In genomic region chr4:128837679-128838078, GRCh38 we compare ENCODE assay signal across 20 cellular contexts. TPM values are rescaled to one million over a fixed set of nuclear protein-coding genes. Genes with fewer than 3 reads are reported as not detected.
A peak's percentile ranks its signal among the peaks of the same experiment; 100 is the strongest.
DNase-seq lines count a peak whose midpoint lies in the region; ATAC-seq, FAIRE-seq and TF ChIP-seq lines count a peak whose summit lies in the region.
"Had no signal": no experiment of that assay in that cellular context is flagged by ENCODE, and none has a peak within 500 bp of the region (broad histone marks: within the 10 kb centered on the region; RNA-seq: fewer than 3 reads in every experiment).

No MANE protein-coding gene starts in this region.

- intact Hi-C loops in HepG2 (cut with micrococcal nuclease; ENCODE audit: unreplicated experiment), result loop anchor here (1.0 kb wide), 1 partner anchor 25 kb away; no protein-coding TSS in a partner anchor
- intact Hi-C loops in right lobe of liver (cut with DNase I), result no loop called here

- H3K4me3 ChIP-seq in HepG2 (replicated peaks in 1 of 3; ENCODE audit: insufficient read depth in 1 of 3, low read depth in 2 of 3, low read length in 3 of 3), result no peak overlapping the region
- H3K4me3 ChIP-seq in right lobe of liver, result no peak overlapping the region
- H3K4me3 ChIP-seq in endodermal cell (ENCODE audit: low read length), result no peak overlapping the region
- H3K4me3 ChIP-seq: gastrocnemius medialis, skin epidermis, thoracic aorta had no signal

- TF ChIP-seq RAD21 in HepG2 (CRISPR knock-in tag; IDR thresholded peaks at IDR 0.05), result no peak

- DNase-seq in HepG2 (ENCODE audit: low spot score) (no peak), right lobe of liver (no peak), endodermal cell (peak; percentile 20), NOMO-1 treated with dmso at 0.1 percent for 144 hours (lab: John Stamatoyannopoulos, UW; ENCODE audit: unreplicated experiment) (no peak)
- DNase-seq: AML-193; gastrocnemius medialis; left ventricle myocardium superior; NCI-H1694; NCI-H446; stimulated activated CD4-positive, alpha-beta T cell treated with anti-CD3 and anti-CD28 coated beads, Interleukin-4, amount 100 ng/mL, for 4 hours; T-helper 1 cell had no signal

- no TSS peak for BruUV-seq in HepG2 (replicated peaks; lab: Mats Ljungman, UMichigan)

- H3K27me3 Mint-ChIP-seq in endodermal cell (ENCODE audit: insufficient read depth), result no peaks in the 10 kb centered on the region
- H3K27me3 Mint-ChIP-seq: dendritic cell treated with granulocyte-macrophage colony-stimulating factor and Interleukin-4, amounts not matched to agents 40 ng/mL and 50 ng/mL, for 4 days had no signal

- FAIRE-seq in HepG2 (lab: Jason Lieb, UNC), result no peak

- H3K27ac ChIP-seq in HepG2 (ENCODE audit: extremely low read length, insufficient read depth, low read length) (peak overlapping the region; percentile 52), right lobe of liver (no peak overlapping the region), endodermal cell (ENCODE audit: low read depth, low read length) (no peak overlapping the region)
- H3K27ac ChIP-seq: epithelial cell of prostate, parathyroid adenoma had no signal

- H3K4me1 ChIP-seq in HepG2 (ENCODE audit: insufficient read depth, low read length) (peaks cover 29% of the 10 kb centered on the region), right lobe of liver (peaks cover 0 to 13% (median 5%) of the 10 kb centered on the region in 4 donors), endodermal cell (ENCODE audit: control insufficient read depth, insufficient read depth, low read length) (peaks cover 32% of the 10 kb centered on the region)

- H2AFZ ChIP-seq in HepG2 (ENCODE audit: low read length), result no peak overlapping the region
- H2AFZ ChIP-seq: parathyroid adenoma had no signal

- H3K4me1 Mint-ChIP-seq in endodermal cell, result peaks cover 54% of the 10 kb centered on the region

- H3K4me2 ChIP-seq in HepG2 (ENCODE audit: low read depth, low read length), result 0 out of 2 replicates have a peak overlapping the region, but pooled peaks have one; percentile 4

- H3K9me3 Mint-ChIP-seq in endodermal cell, result no peaks in the 10 kb centered on the region
- H3K9me3 Mint-ChIP-seq: dendritic cell treated with granulocyte-macrophage colony-stimulating factor and Interleukin-4, amounts not matched to agents 40 ng/mL and 50 ng/mL, for 4 days had no signal

- H3K27ac Mint-ChIP-seq in endodermal cell, result peak overlapping the region; percentile 23
- H3K27ac Mint-ChIP-seq: dendritic cell treated with granulocyte-macrophage colony-stimulating factor and Interleukin-4, amounts not matched to agents 40 ng/mL and 50 ng/mL, for 4 days had no signal

- peaks cover 22% of the 10 kb centered on the region; the same call in 1 of the 2 replicates for H4K20me1 ChIP-seq in HepG2 (ENCODE audit: insufficient read depth, low read length)

- no peaks in the 10 kb centered on the region for H3K27me3 ChIP-seq in HepG2 (ENCODE audit: control insufficient read depth in 1 of 2, insufficient read depth in 2 of 2, low read length in 2 of 2)
- H3K27me3 ChIP-seq in right lobe of liver, result no peaks in the 10 kb centered on the region
- no peaks in the 10 kb centered on the region for H3K27me3 ChIP-seq in endodermal cell (ENCODE audit: control insufficient read depth, insufficient read depth, low read length, poor library complexity, severe bottlenecking)
- H3K27me3 ChIP-seq: gastrocnemius medialis had no signal

- H3K79me2 ChIP-seq in HepG2 (ENCODE audit: insufficient read depth, low read length), result peaks cover 85% of the 10 kb centered on the region

- no peak for TF ChIP-seq EP300 in HepG2 (IDR thresholded peaks at IDR 0.05; ENCODE audit: low read depth in 2 of 2, low read length in 2 of 2)
- TF ChIP-seq EP300 in HepG2 (CRISPR knock-in tag; IDR thresholded peaks at IDR 0.05; ENCODE audit: borderline replicate concordance), result no peak

- ATAC-seq in HepG2 (no peak), right lobe of liver (no peak), HG02798 (IDR thresholded peaks at IDR 0.05; ENCODE audit: poor library complexity, unreplicated experiment) (peak; percentile 60), GM19023 (IDR thresholded peaks at IDR 0.05; ENCODE audit: unreplicated experiment) (no peak), HG02840 (IDR thresholded peaks at IDR 0.05; ENCODE audit: low FRiP score, unreplicated experiment) (no peak)
- ATAC-seq: gastrocnemius medialis, HCT116, left ventricle myocardium superior had no signal

- peaks cover 38% of the 10 kb centered on the region for H3K36me3 Mint-ChIP-seq in endodermal cell (ENCODE audit: low read depth)

- CTCF ChIA-PET in HepG2 (lab: Yijun Ruan, JAX; ENCODE audit: low intra/inter-chr PET ratio, low total read pairs), result no interaction called here

- TF ChIP-seq POLR2A in HepG2 (IDR thresholded peaks at IDR 0.05; ENCODE audit: insufficient read depth in 1 of 2, low read depth in 2 of 2, low read length in 2 of 2) (no peak), right lobe of liver (IDR thresholded peaks at IDR 0.05) (no peak)

- POLR2A ChIA-PET in HepG2 (lab: Yijun Ruan, JAX), result interaction anchor here (1.8 kb wide), 1 partner anchor 25 kb away, joined by 10 read pairs; no protein-coding TSS in a partner anchor

- in situ Hi-C loops in HepG2 (cut with HindIII; ENCODE audit: extremely low pct_ligation_motif_present, low pct_unique_long_range_greater_than_20kb), result no loop called here

- peaks cover 12 to 18% of the 10 kb centered on the region in 2 experiments; a peak in 4 of 5 replicates for H3K36me3 ChIP-seq in HepG2 (replicated peaks in 1 of 2; ENCODE audit: control insufficient read depth in 1 of 2, insufficient read depth in 2 of 2, low read length in 2 of 2)
- H3K36me3 ChIP-seq in right lobe of liver, result peaks cover 0 to 10% (median 2%) of the 10 kb centered on the region in 4 donors
- H3K36me3 ChIP-seq in endodermal cell (ENCODE audit: control insufficient read depth, insufficient read depth, low read length), result peaks cover 81% of the 10 kb centered on the region
- H3K36me3 ChIP-seq: gastrocnemius medialis had no signal

- TF ChIP-seq CTCF in HepG2 (CRISPR knock-in tag; IDR thresholded peaks at IDR 0.05), result no peak
- TF ChIP-seq CTCF in right lobe of liver (IDR thresholded peaks at IDR 0.05), result no peak
- TF ChIP-seq CTCF in endodermal cell (conservative IDR thresholded peaks at IDR 0.05), result no peak

- no peaks in the 10 kb centered on the region for H3K9me3 ChIP-seq in HepG2 (ENCODE audit: low read length)
- no peaks in the 10 kb centered on the region for H3K9me3 ChIP-seq in right lobe of liver
- no peaks in the 10 kb centered on the region for H3K9me3 ChIP-seq in endodermal cell (ENCODE audit: control insufficient read depth, low read length)
- H3K9me3 ChIP-seq: gastrocnemius medialis, thoracic aorta had no signal

- WGBS in HepG2 (ENCODE audit: low lambda C conversion rate), result 97% methylated on average over 3 of the region's 3 CpGs
- 86% methylated on average over 1 of the region's 3 CpGs for WGBS in right lobe of liver (ENCODE audit: insufficient coverage, low coverage, low lambda C conversion rate, missing lambda C conversion rate)
- 93 to 97% methylated on average over 3 of the region's 3 CpGs for WGBS in endodermal cell (ENCODE audit: insufficient coverage in 1 of 2, insufficient read length in 1 of 2), 2 experiments

- H3K4me3 Mint-ChIP-seq in endodermal cell, result no peak overlapping the region
- H3K4me3 Mint-ChIP-seq: dendritic cell treated with granulocyte-macrophage colony-stimulating factor and Interleukin-4, amounts not matched to agents 40 ng/mL and 50 ng/mL, for 4 days had no signal

- no peak overlapping the region for H3K9ac ChIP-seq in HepG2 (ENCODE audit: insufficient read depth, low read depth, low read length)
- no peak overlapping the region for H3K9ac ChIP-seq in endodermal cell (ENCODE audit: extremely low read depth, low read length, poor library complexity, severe bottlenecking)
- H3K9ac ChIP-seq: parathyroid adenoma had no signal

TF ChIP-seq in HepG2, 621 proteins besides CTCF, POLR2A, EP300 and RAD21 (continues in another document):
- TF ChIP-seq ZNF34 (CRISPR knock-in tag; IDR thresholded peaks at IDR 0.05; ENCODE audit: borderline replicate concordance) (no peak), BRCA1 (CRISPR knock-in tag; IDR thresholded peaks at IDR 0.05) (no peak), POLR2AphosphoS5 (IDR thresholded peaks at IDR 0.05; ENCODE audit: low read depth, low read length) (no peak), NAIF1 (CRISPR knock-in tag; IDR thresholded peaks at IDR 0.05; ENCODE audit: borderline replicate concordance) (no peak), ZFX (CRISPR knock-in tag; IDR thresholded peaks at IDR 0.05; ENCODE audit: low read depth) (no peak), ERF (CRISPR knock-in tag; IDR thresholded peaks at IDR 0.05) (no peak), TMF1 (CRISPR knock-in tag; IDR thresholded peaks at IDR 0.05; ENCODE audit: low read depth) (no peak), ZNF841 (CRISPR knock-in tag; IDR thresholded peaks at IDR 0.05; ENCODE audit: borderline replicate concordance) (no peak)

RNA-seq across cellular contexts. Expression of gene JADE1, which starts 28.2 kb away (rescaled TPM):
- 19.3 and 23.4 TPM in 2 replicates for total RNA-seq in HepG2 (2016; rRNA removed; fragmentation: Illumina TruSeq; extraction: Trizol)
- 6.6 and 7.7 TPM in 2 replicates for total RNA-seq in HepG2 (2016; cell fraction: cytosol; rRNA removed; fragmentation: Illumina TruSeq; extraction: Trizol; ENCODE audit: low read depth)
- total RNA-seq in HepG2 (2016; cell fraction: insoluble cytoplasmic fraction; rRNA removed; fragmentation: Illumina TruSeq; extraction: Trizol), result 18.1 and 21.4 TPM in 2 replicates
- total RNA-seq in HepG2 (2016; cell fraction: membrane; rRNA removed; fragmentation: Illumina TruSeq; extraction: Trizol), result 10.8 and 10.9 TPM in 2 replicates
- 20.7 and 21.9 TPM in 2 replicates for total RNA-seq in HepG2 (2016; cell fraction: nucleus; rRNA removed; fragmentation: Illumina TruSeq; extraction: Trizol)
- 4.9 and 5.4 TPM in 2 replicates for polyA plus RNA-seq in HepG2 (2011; rRNA removed)
- polyA plus RNA-seq in HepG2 (2011; cell fraction: cytosol; rRNA removed), result 4.4 and 4.5 TPM in 2 replicates
- polyA plus RNA-seq in HepG2 (2011; cell fraction: nucleus; rRNA removed), result 9.5 and 9.6 TPM in 2 replicates
- 10.1 and 12.2 TPM in 2 replicates for polyA plus RNA-seq in HepG2 (2012)
- 1.0 and 1.1 TPM in 2 replicates for polyA plus RNA-seq in HepG2 (2016; cell fraction: cytosol; fragmentation: Illumina TruSeq; extraction: Trizol; ENCODE audit: low read depth)
- polyA plus RNA-seq in HepG2 (2016; cell fraction: insoluble cytoplasmic fraction; fragmentation: Illumina TruSeq; extraction: Trizol; ENCODE audit: low read depth), result 17.4 and 18.4 TPM in 2 replicates
- polyA plus RNA-seq in HepG2 (2016; cell fraction: membrane; fragmentation: Illumina TruSeq; extraction: Trizol; ENCODE audit: low read depth), result 4.8 and 4.9 TPM in 2 replicates
- 25.1 and 26.7 TPM in 2 replicates for polyA plus RNA-seq in HepG2 (2016; cell fraction: nucleus; fragmentation: Illumina TruSeq; extraction: Trizol; ENCODE audit: insufficient read depth, low read depth)
- 18.0 and 27.0 TPM in 2 replicates for polyA minus RNA-seq in HepG2 (2011; rRNA and poly(A)+ RNA removed; ENCODE audit: low replicate concordance)
- 7.4 and 7.7 TPM in 2 replicates for polyA minus RNA-seq in HepG2 (2011; cell fraction: cytosol; rRNA and poly(A)+ RNA removed)
- 18.4 and 20.6 TPM in 2 replicates for polyA minus RNA-seq in HepG2 (2011; cell fraction: nucleus; rRNA and poly(A)+ RNA removed)
- total RNA-seq in right lobe of liver, result 10 to 100 TPM in 3 of 6 experiments, 1 to 10 TPM in 3; 8.2 to 16.9 (median 9.9) TPM
- 10 to 100 TPM; 48.5 to 50.8 TPM for total RNA-seq in endodermal cell
- 29.2 TPM for polyA plus RNA-seq in endodermal cell (2013, experiment 1 of 2)
- 23.9 TPM for polyA plus RNA-seq in endodermal cell (2013, experiment 2 of 2)
